In genomic region chr2:132953771-132954170, GRCh38 we compare ENCODE assay signal across 12 cellular contexts.
DNase-seq lines count a peak whose midpoint lies in the region; ATAC-seq and TF ChIP-seq lines count a peak whose summit lies in the region.
"Had no signal": no experiment of that assay in that cellular context is flagged by ENCODE, and none has a peak within 500 bp of the region (broad histone marks: within the 10 kb centered on the region; RNA-seq: fewer than 3 reads in every experiment).

No MANE protein-coding gene starts in this region.

- H3K4ac ChIP-seq in mesendoderm (ENCODE audit: low read depth, low read length), result no peak overlapping the region

- peak; percentile 92 for ATAC-seq in GM19351 (IDR thresholded peaks at IDR 0.05; ENCODE audit: unreplicated experiment)
- ATAC-seq in HG02642 (IDR thresholded peaks at IDR 0.05; ENCODE audit: poor library complexity, unreplicated experiment), result peak; percentile 71
- ATAC-seq in HG03460 (IDR thresholded peaks at IDR 0.05; ENCODE audit: unreplicated experiment), result peak; percentile 88
- no peak for ATAC-seq in naive thymus-derived CD4-positive, alpha-beta T cell
- ATAC-seq: Panc1 had no signal

- DNase-seq in GM06990 (ENCODE audit: extremely low read depth, insufficient read length), result peak; percentile 29
- DNase-seq in mesendoderm, result no peak
- no peak for DNase-seq in NCI-H510A treated with DMSO at 0.1 percent for 48 hours (lab: John Stamatoyannopoulos, UW)
- DNase-seq in naive thymus-derived CD4-positive, alpha-beta T cell, result no peak
- no peak for DNase-seq in stomach
- DNase-seq: erythroblast, NCI-H2081, right lobe of liver had no signal

- H3K27me3 ChIP-seq in GM06990 (replicated peaks; ENCODE audit: control insufficient read depth, insufficient read depth, low read length) (no peaks in the 10 kb centered on the region), mesendoderm (ENCODE audit: insufficient read depth, low read length, poor library complexity) (no peaks in the 10 kb centered on the region), stomach (no peaks in the 10 kb centered on the region)
- no peaks in the 10 kb centered on the region for H3K27me3 ChIP-seq in naive thymus-derived CD4-positive, alpha-beta T cell (ENCODE audit: control insufficient read depth in 2 of 2, insufficient read depth in 2 of 2, low read length in 2 of 2)
- H3K27me3 ChIP-seq: right lobe of liver had no signal

- H3K27ac ChIP-seq in mesendoderm (ENCODE audit: low read depth, low read length) (no peak overlapping the region), stomach (no peak overlapping the region)
- H3K27ac ChIP-seq in naive thymus-derived CD4-positive, alpha-beta T cell (ENCODE audit: low read depth, low read length), result no peak overlapping the region
- H3K27ac ChIP-seq: right lobe of liver had no signal

- WGBS in mesendoderm (ENCODE audit: extremely low coverage, insufficient coverage, low lambda C conversion rate), result no CpG with 5 or more reads among the region's 1 CpG
- 83 to 100% (median 92%) methylated on average over 1 of the region's 1 CpG for WGBS in stomach, 5 donors

- H3K4me2 ChIP-seq in mesendoderm (ENCODE audit: low read length), result no peak overlapping the region

- H3K18ac ChIP-seq in mesendoderm (ENCODE audit: low read length), result no peak overlapping the region

- H2BK5ac ChIP-seq in mesendoderm (ENCODE audit: low read length), result no peak overlapping the region

- no peak overlapping the region for H2BK15ac ChIP-seq in mesendoderm (replicated peaks; ENCODE audit: low read depth)

- TF ChIP-seq CTCF in GM06990 (IDR thresholded peaks at IDR 0.05; ENCODE audit: insufficient read depth, low read length, poor library complexity, severe bottlenecking), result no peak
- no peak for TF ChIP-seq CTCF in stomach (IDR thresholded peaks at IDR 0.05)

- no peaks in the 10 kb centered on the region for H3K79me1 ChIP-seq in mesendoderm (ENCODE audit: low read length)

- no peak overlapping the region for H2AK5ac ChIP-seq in mesendoderm (ENCODE audit: low read length)

- H3K79me2 ChIP-seq in mesendoderm (ENCODE audit: control insufficient read depth, insufficient read depth, low read length), result no peaks in the 10 kb centered on the region

- CTCF ChIA-PET in naive thymus-derived CD4-positive, alpha-beta T cell (lab: Charles Lee), result no interaction called here

- TF ChIP-seq POLR2A in stomach (IDR thresholded peaks at IDR 0.05), result no peak

- no peak overlapping the region for H3K4me3 Mint-ChIP-seq in naive thymus-derived CD4-positive, alpha-beta T cell

- H3K36me3 ChIP-seq in GM06990 (ENCODE audit: control insufficient read depth, insufficient read depth, low read length) (no peaks in the 10 kb centered on the region), mesendoderm (ENCODE audit: control insufficient read depth, insufficient read depth, low read length) (no peaks in the 10 kb centered on the region), stomach (no peaks in the 10 kb centered on the region)
- H3K36me3 ChIP-seq in naive thymus-derived CD4-positive, alpha-beta T cell (ENCODE audit: control insufficient read depth in 2 of 3, insufficient read depth in 3 of 3, low read length in 3 of 3), result no peaks in the 10 kb centered on the region
- H3K36me3 ChIP-seq: right lobe of liver had no signal

- no peak overlapping the region for H2BK120ac ChIP-seq in mesendoderm (ENCODE audit: low read depth, low read length)

- no peak overlapping the region for H4K5ac ChIP-seq in mesendoderm (ENCODE audit: low read length)

- no peak overlapping the region for H3K23ac ChIP-seq in mesendoderm (ENCODE audit: low read length)

- H3K4me1 Mint-ChIP-seq in naive thymus-derived CD4-positive, alpha-beta T cell, result peaks cover 0 to 9% (median 0%) of the 10 kb centered on the region in 7 donors

- peaks cover 0 to 1% (median 0%) of the 10 kb centered on the region in 5 donors for H3K27me3 Mint-ChIP-seq in naive thymus-derived CD4-positive, alpha-beta T cell

- H3K27ac Mint-ChIP-seq in naive thymus-derived CD4-positive, alpha-beta T cell, result no peak overlapping the region

- H3K36me3 Mint-ChIP-seq in naive thymus-derived CD4-positive, alpha-beta T cell, result no peaks in the 10 kb centered on the region

- H3K9me3 ChIP-seq in naive thymus-derived CD4-positive, alpha-beta T cell (ENCODE audit: control insufficient read depth in 2 of 3, low read length in 3 of 3), result no peaks in the 10 kb centered on the region
- H3K9me3 ChIP-seq in stomach, result no peaks in the 10 kb centered on the region
- H3K9me3 ChIP-seq: right lobe of liver had no signal

- TF ChIP-seq EP300 in stomach (IDR thresholded peaks at IDR 0.05), result no peak

- no peak overlapping the region for H3K56ac ChIP-seq in mesendoderm (ENCODE audit: low read length)

- H3K4me3 ChIP-seq in GM06990 (replicated peaks; ENCODE audit: low read depth, low read length) (no peak overlapping the region), mesendoderm (ENCODE audit: low read length) (no peak overlapping the region), stomach (no peak overlapping the region)
- H3K4me3 ChIP-seq in naive thymus-derived CD4-positive, alpha-beta T cell (ENCODE audit: low read length), result no peak overlapping the region
- H3K4me3 ChIP-seq: right lobe of liver had no signal

- no peak overlapping the region for H3K9ac ChIP-seq in mesendoderm (ENCODE audit: low read length)

- H3K4me1 ChIP-seq in mesendoderm (ENCODE audit: control insufficient read depth, low read depth, low read length) (no peaks in the 10 kb centered on the region), stomach (no peaks in the 10 kb centered on the region)
- H3K4me1 ChIP-seq in naive thymus-derived CD4-positive, alpha-beta T cell (ENCODE audit: control insufficient read depth in 2 of 2, insufficient read depth in 2 of 2, low read length in 2 of 2), result no peaks in the 10 kb centered on the region
- H3K4me1 ChIP-seq: right lobe of liver had no signal

- H4K8ac ChIP-seq in mesendoderm (ENCODE audit: low read depth, low read length), result no peak overlapping the region

- POLR2A ChIA-PET in naive thymus-derived CD4-positive, alpha-beta T cell (lab: Charles Lee), result no interaction called here

- intact Hi-C loops in naive thymus-derived CD4-positive, alpha-beta T cell (cut with micrococcal nuclease), result no loop called here
- intact Hi-C loops in stomach (cut with DNase I; ENCODE audit: low total_unique reads), result no loop called here

- H3K9me3 Mint-ChIP-seq in naive thymus-derived CD4-positive, alpha-beta T cell, result peaks cover 0 to 17% (median 6%) of the 10 kb centered on the region in 11 donors
